1 cellular context compared by ENCODE assay signal in genomic region chr1:169576241-169576933, GRCh38.
TF ChIP-seq lines count a peak whose summit lies in the region.

No MANE protein-coding gene starts in this region.

TF ChIP-seq in HepG2, 621 proteins besides CTCF, POLR2A, EP300 and RAD21 (continues in another document):
- TF ChIP-seq ZBED4 (CRISPR knock-in tag; IDR thresholded peaks at IDR 0.05; ENCODE audit: borderline replicate concordance): no peak; the same call in 1 of the 2 replicates
- no peak for TF ChIP-seq KMT2B (CRISPR knock-in tag; IDR thresholded peaks at IDR 0.05)
- TF ChIP-seq MED13 (CRISPR knock-in tag; IDR thresholded peaks at IDR 0.05): no peak
- no peak for TF ChIP-seq BCL3 (CRISPR knock-in tag; IDR thresholded peaks at IDR 0.05)
- no peak for TF ChIP-seq SIX1 (CRISPR knock-in tag; IDR thresholded peaks at IDR 0.05; ENCODE audit: borderline replicate concordance)
- TF ChIP-seq, protein P1, sequence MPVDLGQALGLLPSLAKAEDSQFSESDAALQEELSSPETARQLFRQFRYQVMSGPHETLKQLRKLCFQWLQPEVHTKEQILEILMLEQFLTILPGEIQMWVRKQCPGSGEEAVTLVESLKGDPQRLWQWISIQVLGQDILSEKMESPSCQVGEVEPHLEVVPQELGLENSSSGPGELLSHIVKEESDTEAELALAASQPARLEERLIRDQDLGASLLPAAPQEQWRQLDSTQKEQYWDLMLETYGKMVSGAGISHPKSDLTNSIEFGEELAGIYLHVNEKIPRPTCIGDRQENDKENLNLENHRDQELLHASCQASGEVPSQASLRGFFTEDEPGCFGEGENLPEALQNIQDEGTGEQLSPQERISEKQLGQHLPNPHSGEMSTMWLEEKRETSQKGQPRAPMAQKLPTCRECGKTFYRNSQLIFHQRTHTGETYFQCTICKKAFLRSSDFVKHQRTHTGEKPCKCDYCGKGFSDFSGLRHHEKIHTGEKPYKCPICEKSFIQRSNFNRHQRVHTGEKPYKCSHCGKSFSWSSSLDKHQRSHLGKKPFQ (CRISPR knock-in tag; IDR thresholded peaks at IDR 0.05; ENCODE audit: insufficient replicate concordance): peak; percentile 21
- no peak for TF ChIP-seq THRA (CRISPR knock-in tag; IDR thresholded peaks at IDR 0.05; ENCODE audit: borderline replicate concordance)
- TF ChIP-seq ZNF768 (CRISPR knock-in tag; IDR thresholded peaks at IDR 0.05): no peak
- TF ChIP-seq, protein P2, sequence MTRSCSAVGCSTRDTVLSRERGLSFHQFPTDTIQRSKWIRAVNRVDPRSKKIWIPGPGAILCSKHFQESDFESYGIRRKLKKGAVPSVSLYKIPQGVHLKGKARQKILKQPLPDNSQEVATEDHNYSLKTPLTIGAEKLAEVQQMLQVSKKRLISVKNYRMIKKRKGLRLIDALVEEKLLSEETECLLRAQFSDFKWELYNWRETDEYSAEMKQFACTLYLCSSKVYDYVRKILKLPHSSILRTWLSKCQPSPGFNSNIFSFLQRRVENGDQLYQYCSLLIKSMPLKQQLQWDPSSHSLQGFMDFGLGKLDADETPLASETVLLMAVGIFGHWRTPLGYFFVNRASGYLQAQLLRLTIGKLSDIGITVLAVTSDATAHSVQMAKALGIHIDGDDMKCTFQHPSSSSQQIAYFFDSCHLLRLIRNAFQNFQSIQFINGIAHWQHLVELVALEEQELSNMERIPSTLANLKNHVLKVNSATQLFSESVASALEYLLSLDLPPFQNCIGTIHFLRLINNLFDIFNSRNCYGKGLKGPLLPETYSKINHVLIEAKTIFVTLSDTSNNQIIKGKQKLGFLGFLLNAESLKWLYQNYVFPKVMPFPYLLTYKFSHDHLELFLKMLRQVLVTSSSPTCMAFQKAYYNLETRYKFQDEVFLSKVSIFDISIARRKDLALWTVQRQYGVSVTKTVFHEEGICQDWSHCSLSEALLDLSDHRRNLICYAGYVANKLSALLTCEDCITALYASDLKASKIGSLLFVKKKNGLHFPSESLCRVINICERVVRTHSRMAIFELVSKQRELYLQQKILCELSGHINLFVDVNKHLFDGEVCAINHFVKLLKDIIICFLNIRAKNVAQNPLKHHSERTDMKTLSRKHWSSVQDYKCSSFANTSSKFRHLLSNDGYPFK (CRISPR knock-in tag; IDR thresholded peaks at IDR 0.05; ENCODE audit: borderline replicate concordance): no peak
- TF ChIP-seq ZSCAN22 (CRISPR knock-in tag; IDR thresholded peaks at IDR 0.05): no peak
- TF ChIP-seq ATF4 (CRISPR knock-in tag; IDR thresholded peaks at IDR 0.05): no peak
- TF ChIP-seq ZNF260 (CRISPR knock-in tag; IDR thresholded peaks at IDR 0.05; ENCODE audit: borderline replicate concordance, low read depth): no peak
- no peak for TF ChIP-seq DBP (CRISPR knock-in tag; IDR thresholded peaks at IDR 0.05; ENCODE audit: not compliant biosample characterization)
- no peak for TF ChIP-seq ZNF343 (CRISPR knock-in tag; IDR thresholded peaks at IDR 0.05)
- TF ChIP-seq ESRRA (CRISPR knock-in tag; IDR thresholded peaks at IDR 0.05; ENCODE audit: low read depth): peak; percentile 97
- TF ChIP-seq ZNF225 (CRISPR knock-in tag; IDR thresholded peaks at IDR 0.05): no peak
- no peak for TF ChIP-seq MED8 (CRISPR knock-in tag; IDR thresholded peaks at IDR 0.05; ENCODE audit: insufficient replicate concordance)
- no peak for TF ChIP-seq MLLT10 (CRISPR knock-in tag; IDR thresholded peaks at IDR 0.05)
- TF ChIP-seq ZNF253 (CRISPR knock-in tag; IDR thresholded peaks at IDR 0.05; ENCODE audit: borderline replicate concordance): no peak
- TF ChIP-seq ZNF512 (CRISPR knock-in tag; IDR thresholded peaks at IDR 0.05): no peak
- TF ChIP-seq LRRFIP1 (CRISPR knock-in tag; conservative IDR thresholded peaks at IDR 0.05): no peak
- TF ChIP-seq CHD4 (IDR thresholded peaks at IDR 0.05; ENCODE audit: borderline replicate concordance, low read length): peak; percentile 82; the same call in 1 of the 2 replicates
- no peak for TF ChIP-seq HNRNPK (IDR thresholded peaks at IDR 0.05; ENCODE audit: low read depth, low read length, poor library complexity, severe bottlenecking)
- TF ChIP-seq ZNF557 (CRISPR knock-in tag; IDR thresholded peaks at IDR 0.05): no peak
- TF ChIP-seq NFYB (CRISPR knock-in tag; IDR thresholded peaks at IDR 0.05): no peak
- TF ChIP-seq ZNF547 (CRISPR knock-in tag; IDR thresholded peaks at IDR 0.05): no peak
- no peak for TF ChIP-seq ZNF615 (CRISPR knock-in tag; IDR thresholded peaks at IDR 0.05; ENCODE audit: borderline replicate concordance)
- TF ChIP-seq ZEB1 (IDR thresholded peaks at IDR 0.05; ENCODE audit: insufficient replicate concordance, low read depth): no peak
- no peak for TF ChIP-seq ZNF629 (CRISPR knock-in tag; conservative IDR thresholded peaks at IDR 0.05)
- TF ChIP-seq, protein P3, sequence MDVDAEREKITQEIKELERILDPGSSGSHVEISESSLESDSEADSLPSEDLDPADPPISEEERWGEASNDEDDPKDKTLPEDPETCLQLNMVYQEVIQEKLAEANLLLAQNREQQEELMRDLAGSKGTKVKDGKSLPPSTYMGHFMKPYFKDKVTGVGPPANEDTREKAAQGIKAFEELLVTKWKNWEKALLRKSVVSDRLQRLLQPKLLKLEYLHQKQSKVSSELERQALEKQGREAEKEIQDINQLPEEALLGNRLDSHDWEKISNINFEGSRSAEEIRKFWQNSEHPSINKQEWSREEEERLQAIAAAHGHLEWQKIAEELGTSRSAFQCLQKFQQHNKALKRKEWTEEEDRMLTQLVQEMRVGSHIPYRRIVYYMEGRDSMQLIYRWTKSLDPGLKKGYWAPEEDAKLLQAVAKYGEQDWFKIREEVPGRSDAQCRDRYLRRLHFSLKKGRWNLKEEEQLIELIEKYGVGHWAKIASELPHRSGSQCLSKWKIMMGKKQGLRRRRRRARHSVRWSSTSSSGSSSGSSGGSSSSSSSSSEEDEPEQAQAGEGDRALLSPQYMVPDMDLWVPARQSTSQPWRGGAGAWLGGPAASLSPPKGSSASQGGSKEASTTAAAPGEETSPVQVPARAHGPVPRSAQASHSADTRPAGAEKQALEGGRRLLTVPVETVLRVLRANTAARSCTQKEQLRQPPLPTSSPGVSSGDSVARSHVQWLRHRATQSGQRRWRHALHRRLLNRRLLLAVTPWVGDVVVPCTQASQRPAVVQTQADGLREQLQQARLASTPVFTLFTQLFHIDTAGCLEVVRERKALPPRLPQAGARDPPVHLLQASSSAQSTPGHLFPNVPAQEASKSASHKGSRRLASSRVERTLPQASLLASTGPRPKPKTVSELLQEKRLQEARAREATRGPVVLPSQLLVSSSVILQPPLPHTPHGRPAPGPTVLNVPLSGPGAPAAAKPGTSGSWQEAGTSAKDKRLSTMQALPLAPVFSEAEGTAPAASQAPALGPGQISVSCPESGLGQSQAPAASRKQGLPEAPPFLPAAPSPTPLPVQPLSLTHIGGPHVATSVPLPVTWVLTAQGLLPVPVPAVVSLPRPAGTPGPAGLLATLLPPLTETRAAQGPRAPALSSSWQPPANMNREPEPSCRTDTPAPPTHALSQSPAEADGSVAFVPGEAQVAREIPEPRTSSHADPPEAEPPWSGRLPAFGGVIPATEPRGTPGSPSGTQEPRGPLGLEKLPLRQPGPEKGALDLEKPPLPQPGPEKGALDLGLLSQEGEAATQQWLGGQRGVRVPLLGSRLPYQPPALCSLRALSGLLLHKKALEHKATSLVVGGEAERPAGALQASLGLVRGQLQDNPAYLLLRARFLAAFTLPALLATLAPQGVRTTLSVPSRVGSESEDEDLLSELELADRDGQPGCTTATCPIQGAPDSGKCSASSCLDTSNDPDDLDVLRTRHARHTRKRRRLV (CRISPR knock-in tag; IDR thresholded peaks at IDR 0.05): no peak
- TF ChIP-seq, protein P4, sequence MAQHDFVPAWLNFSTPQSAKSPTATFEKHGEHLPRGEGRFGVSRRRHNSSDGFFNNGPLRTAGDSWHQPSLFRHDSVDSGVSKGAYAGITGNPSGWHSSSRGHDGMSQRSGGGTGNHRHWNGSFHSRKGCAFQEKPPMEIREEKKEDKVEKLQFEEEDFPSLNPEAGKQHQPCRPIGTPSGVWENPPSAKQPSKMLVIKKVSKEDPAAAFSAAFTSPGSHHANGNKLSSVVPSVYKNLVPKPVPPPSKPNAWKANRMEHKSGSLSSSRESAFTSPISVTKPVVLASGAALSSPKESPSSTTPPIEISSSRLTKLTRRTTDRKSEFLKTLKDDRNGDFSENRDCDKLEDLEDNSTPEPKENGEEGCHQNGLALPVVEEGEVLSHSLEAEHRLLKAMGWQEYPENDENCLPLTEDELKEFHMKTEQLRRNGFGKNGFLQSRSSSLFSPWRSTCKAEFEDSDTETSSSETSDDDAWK (CRISPR knock-in tag; IDR thresholded peaks at IDR 0.05): no peak
- no peak for TF ChIP-seq RELA (CRISPR knock-in tag; IDR thresholded peaks at IDR 0.05)
- TF ChIP-seq PHF21A (CRISPR knock-in tag; IDR thresholded peaks at IDR 0.05): peak; percentile 73
